In genomic region chr2:241903121-241904010, GRCh38 we compare ENCODE assay signal across 30 cellular contexts. TPM values are rescaled to one million over a fixed set of nuclear protein-coding genes. Genes with fewer than 3 reads are reported as not detected.
DNase-seq lines count a peak whose midpoint lies in the region; ATAC-seq and TF ChIP-seq lines count a peak whose summit lies in the region.
"Had no signal": no experiment of that assay in that cellular context is flagged by ENCODE, and none has a peak within 500 bp of the region (broad histone marks: within the 10 kb centered on the region; RNA-seq: fewer than 3 reads in every experiment).

No MANE protein-coding gene starts in this region.

- H3K79me2 ChIP-seq in osteoblast (ENCODE audit: insufficient read depth, low read length) = no peaks in the 10 kb centered on the region

- intact Hi-C loops in body of pancreas (cut with DNase I) = no loop called here

- H3K9ac ChIP-seq in BLaER1 treated with 17β-estradiol and CSF1 and Interleukin-3, amounts not matched to agents 10 nM and 100 nM = peak overlapping the region in 9 of 11 experiments; percentile 1 to 75 (median 57); a peak in 14 of 22 replicates

- H2AFZ ChIP-seq in osteoblast (ENCODE audit: low read length) = no peak overlapping the region

- no peak for TF ChIP-seq POLR2A in body of pancreas (IDR thresholded peaks at IDR 0.05)

- peak overlapping the region; percentile 72 to 98 (median 89) for H3K4me2 ChIP-seq in BLaER1 treated with 17β-estradiol and CSF1 and Interleukin-3, amounts not matched to agents 10 nM and 100 nM
- H3K4me2 ChIP-seq in osteoblast (ENCODE audit: insufficient read depth, low read length) = no peak overlapping the region

- H3K4me1 ChIP-seq in BLaER1 treated with 17β-estradiol and CSF1 and Interleukin-3, amounts not matched to agents 10 nM and 100 nM = peaks cover 34 to 81% (median 75%) of the 10 kb centered on the region in 10 experiments
- H3K4me1 ChIP-seq in body of pancreas (peaks cover 97% of the 10 kb centered on the region), osteoblast (ENCODE audit: insufficient read depth, low read length) (no peaks in the 10 kb centered on the region)
- H3K4me1 ChIP-seq: ascending aorta had no signal

- DNase-seq in H7 = peak; percentile 51
- DNase-seq in body of pancreas = peak in 1 of 4 donors; percentile 16
- peak; percentile 61 for DNase-seq in osteoblast (ENCODE audit: insufficient read length, low spot score, missing footprints)
- DNase-seq in activated naive CD4-positive, alpha-beta T cell treated with anti-CD3 and anti-CD28 coated beads, Interleukin-2, amount 50 U/mL, for 16 hours = no peak
- no peak for DNase-seq in germinal center (ENCODE audit: low spot score)
- no peak for DNase-seq in NCI-H1092 treated with DMSO at 0.1 percent for 48 hours (lab: John Stamatoyannopoulos, UW)
- DNase-seq: activated CD4-positive, alpha-beta T cell treated with anti-CD3 and anti-CD28 coated beads, Interleukin-2, amount 50 U/mL, for 48 hours; activated naive CD4-positive, alpha-beta T cell treated with anti-CD3 and anti-CD28 coated beads for 36 hours; CD8-positive, alpha-beta T cell; cerebellar nuclear complex; DMS53; effector CD4-positive, alpha-beta T cell; gastrocnemius medialis; HCEC 1CT; Karpas-422; naive thymus-derived CD4-positive, alpha-beta T cell; NCI-H1048; NCI-H526; SHP77 treated with DMSO at 0.1 percent for 48 hours; stimulated activated CD4-positive, alpha-beta T cell treated with anti-CD3 and anti-CD28 coated beads, Interleukin-2, amount 100 ng/mL, for 24 hours; stimulated activated naive CD4-positive, alpha-beta T cell; T-helper 1 cell; tibial artery had no signal

- peaks cover 0 to 98% (median 79%) of the 10 kb centered on the region in 11 experiments; a peak in 20 of 22 replicates for H4K20me1 ChIP-seq in BLaER1 treated with 17β-estradiol and CSF1 and Interleukin-3, amounts not matched to agents 10 nM and 100 nM
- no peaks in the 10 kb centered on the region for H4K20me1 ChIP-seq in osteoblast (ENCODE audit: insufficient read depth, low read length)

- peaks cover 0 to 23% (median 0%) of the 10 kb centered on the region in 11 experiments; a peak in 5 of 22 replicates for H3K27me3 ChIP-seq in BLaER1 treated with 17β-estradiol and CSF1 and Interleukin-3, amounts not matched to agents 10 nM and 100 nM
- H3K27me3 ChIP-seq in H7 (ENCODE audit: control insufficient read depth, insufficient read depth, low read length) (no peaks in the 10 kb centered on the region), body of pancreas (no peaks in the 10 kb centered on the region), osteoblast (ENCODE audit: insufficient read depth, low read length) (peaks cover 5% of the 10 kb centered on the region)
- H3K27me3 ChIP-seq: ascending aorta had no signal

- ATAC-seq in body of pancreas (no peak), GM19455 (IDR thresholded peaks at IDR 0.05; ENCODE audit: unreplicated experiment) (no peak)
- ATAC-seq: CD8-positive, alpha-beta T cell; gastrocnemius medialis; naive thymus-derived CD4-positive, alpha-beta T cell had no signal

- 86 to 93% methylated on average over 6 to 40 of the region's 40 CpGs for WGBS in body of pancreas, 2 donors

- H3K9me3 ChIP-seq in BLaER1 treated with 17β-estradiol and CSF1 and Interleukin-3, amounts not matched to agents 10 nM and 100 nM (replicated peaks in 1 of 11) = peaks cover 0 to 3% (median under 1%) of the 10 kb centered on the region in 11 experiments; a peak in 7 of 22 replicates
- H3K9me3 ChIP-seq in body of pancreas (no peaks in the 10 kb centered on the region), osteoblast (ENCODE audit: low read depth, low read length) (no peaks in the 10 kb centered on the region)
- H3K9me3 ChIP-seq: ascending aorta, esophagus muscularis mucosa, gastrocnemius medialis, tibial artery had no signal

- peaks cover 0 to 45% (median 21%) of the 10 kb centered on the region in 11 experiments; a peak in 16 of 22 replicates for H3K36me3 ChIP-seq in BLaER1 treated with 17β-estradiol and CSF1 and Interleukin-3, amounts not matched to agents 10 nM and 100 nM
- H3K36me3 ChIP-seq in H7 (replicated peaks; ENCODE audit: control insufficient read depth, insufficient read depth, low read length) (no peaks in the 10 kb centered on the region), body of pancreas (replicated peaks in 1 of 2; ENCODE audit: insufficient read depth in 1 of 2, low read depth in 2 of 2) (no peaks in the 10 kb centered on the region), osteoblast (ENCODE audit: insufficient read depth, low read length) (no peaks in the 10 kb centered on the region)
- H3K36me3 ChIP-seq: ascending aorta, esophagus muscularis mucosa, gastrocnemius medialis, tibial artery had no signal

- H3K4me3 ChIP-seq in BLaER1 treated with 17β-estradiol and CSF1 and Interleukin-3, amounts not matched to agents 10 nM and 100 nM = peak overlapping the region in 8 of 10 experiments; percentile 0 to 47 (median 8); a peak in 7 of 20 replicates
- H3K4me3 ChIP-seq in H7 (ENCODE audit: insufficient read depth, low read depth, low read length) (no peak overlapping the region), body of pancreas (no peak overlapping the region), osteoblast (ENCODE audit: insufficient read depth, low read length) (no peak overlapping the region)

- peak overlapping the region in 6 of 11 experiments; percentile 14 to 68 (median 44); a peak in 7 of 22 replicates for H3K27ac ChIP-seq in BLaER1 treated with 17β-estradiol and CSF1 and Interleukin-3, amounts not matched to agents 10 nM and 100 nM
- H3K27ac ChIP-seq in body of pancreas = peak overlapping the region; percentile 86 to 93 (median 88)
- no peak overlapping the region for H3K27ac ChIP-seq in osteoblast (ENCODE audit: low read depth, low read length)
- H3K27ac ChIP-seq: ascending aorta, esophagus muscularis mucosa, gastrocnemius medialis, tibial artery had no signal

- no peak for TF ChIP-seq CTCF in body of pancreas (IDR thresholded peaks at IDR 0.05)
- TF ChIP-seq CTCF in osteoblast (IDR thresholded peaks at IDR 0.05; ENCODE audit: extremely low read depth, low read depth, low read length) = no peak

RNA-seq across cellular contexts. Expression of gene RTP5, which starts 33.8 kb away (rescaled TPM):
- total RNA-seq in H7 (2014; rRNA removed; shearing (Covaris generic)) = not detected in 2 replicates
- total RNA-seq in body of pancreas (not detected), osteoblast (not detected in 2 replicates)
- total RNA-seq: activated naive CD4-positive, alpha-beta T cell treated with anti-CD3 and anti-CD28 coated beads for 36 hours; ascending aorta; gastrocnemius medialis; kidney epithelial cell; OCI-LY7; skeletal muscle tissue had no signal

RNA-seq across cellular contexts. Expression of gene PDCD1, which starts 44.7 kb away (rescaled TPM):
- total RNA-seq in H7 (2014; rRNA removed; shearing (Covaris generic)) = 1.0 and 2.8 TPM in 2 replicates
- total RNA-seq in body of pancreas = 1 to 10 TPM in 1 of 2 donors, under 1 TPM in 1; 0.99 to 1.3 TPM
- total RNA-seq in osteoblast = not detected in 2 replicates
- total RNA-seq: ascending aorta, OCI-LY7, skeletal muscle tissue had no signal

Comparison
In these comparisons a context has a peak if more than half of its experiments do, and no peak if none do; other contexts are left out.
1. H3K4me3 ChIP-seq: peak in BLaER1 treated with 17β-estradiol and CSF1 and Interleukin-3, amounts not matched to agents 10 nM and 100 nM (8 of 10); none in H7 (single experiment), body of pancreas (0 of 2) and osteoblast (single experiment).
2. DNase-seq: peak in H7 (single experiment) and osteoblast (single experiment); none in activated naive CD4-positive, alpha-beta T cell treated with anti-CD3 and anti-CD28 coated beads, Interleukin-2, amount 50 U/mL, for 16 hours (single experiment), germinal center (single experiment) and NCI-H1092 treated with DMSO at 0.1 percent for 48 hours (single experiment).